In the genomic region with DNA sequence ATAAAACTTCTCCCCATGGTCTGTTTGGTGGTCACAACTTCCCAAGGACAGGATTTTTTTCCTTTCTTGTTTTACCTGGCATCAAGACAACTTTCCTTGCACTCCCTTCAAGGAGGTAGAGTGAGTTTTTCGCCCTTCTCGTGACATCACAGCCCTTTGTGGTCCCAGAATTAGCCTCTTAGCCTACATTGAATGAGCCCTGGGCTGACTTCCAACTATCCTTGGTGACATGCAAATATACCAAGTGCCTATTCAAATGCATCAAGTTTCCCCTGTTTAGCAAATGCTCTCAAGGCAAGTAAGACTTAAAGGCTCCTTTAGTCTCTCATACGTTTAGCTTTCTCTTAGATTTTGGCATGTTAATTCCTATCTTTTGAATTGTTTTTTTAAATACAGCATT, we compare ENCODE assay signal across 8 cellular contexts.
DNase-seq lines count a peak whose midpoint lies in the region; ATAC-seq and TF ChIP-seq lines count a peak whose summit lies in the region.

No MANE protein-coding gene starts in this region.

- ATAC-seq in GM21529 (IDR thresholded peaks at IDR 0.05; ENCODE audit: unreplicated experiment) (peak; percentile 94), HG03378 (IDR thresholded peaks at IDR 0.05; ENCODE audit: unreplicated experiment) (no peak), SK-N-SH treated with all-trans-retinoic acid at 6 μM for 48 hours (no peak), GM21576 (IDR thresholded peaks at IDR 0.05; ENCODE audit: unreplicated experiment) (no peak)

- H3K27me3 ChIP-seq in iPS DF 6.9 (ENCODE audit: control insufficient read depth, insufficient read depth, low read length): no peaks in the 10 kb centered on the region

- no CpG with 5 or more reads among the region's 3 CpGs for WGBS in iPS DF 6.9 (ENCODE audit: insufficient coverage, insufficient read length)

- H3K4me3 ChIP-seq in LNCaP clone FGC (ENCODE audit: low read depth, low read length) (peak overlapping the region; percentile 45; the same call in 1 of the 2 replicates), iPS DF 6.9 (ENCODE audit: low read length) (no peak overlapping the region)

- H3K4me1 ChIP-seq in iPS DF 6.9 (ENCODE audit: control insufficient read depth, insufficient read depth, low read length): no peaks in the 10 kb centered on the region; the same call in 1 of the 2 replicates

- no peaks in the 10 kb centered on the region; the same call in 1 of the 2 replicates for H3K36me3 ChIP-seq in iPS DF 6.9 (ENCODE audit: control insufficient read depth, insufficient read depth, low read length)

- no peak for TF ChIP-seq CTCF in LNCaP clone FGC (IDR thresholded peaks at IDR 0.05; ENCODE audit: control insufficient read depth, extremely low read depth, insufficient read depth)

- no peaks in the 10 kb centered on the region for H3K9me3 ChIP-seq in iPS DF 6.9 (ENCODE audit: control insufficient read depth, insufficient read depth, low read length)

- H3K27ac ChIP-seq in iPS DF 6.9 (ENCODE audit: low read length): no peak overlapping the region

- DNase-seq in ELF-1 (ENCODE audit: low read depth, low spot score): peak; percentile 24
- peak; percentile 94 for DNase-seq in LNCaP clone FGC (ENCODE audit: low read depth)
- DNase-seq in iPS DF 6.9 (ENCODE audit: low read depth, low spot score): peak; percentile 57
- no peak for DNase-seq in activated CD8-positive, alpha-beta memory T cell treated with anti-CD3 and anti-CD28 coated beads, Interleukin-2, amount 50 U/mL, for 48 hours

TF ChIP-seq in SK-N-SH treated with all-trans-retinoic acid at 6 μM for 48 hours, 23 proteins besides CTCF, POLR2A, EP300 and RAD21:
- TF ChIP-seq ARNTL (CRISPR knock-in tag; IDR thresholded peaks at IDR 0.05; ENCODE audit: borderline replicate concordance, low read depth) (no peak), BACH2 (CRISPR knock-in tag; IDR thresholded peaks at IDR 0.05; ENCODE audit: borderline replicate concordance) (no peak), RARB (CRISPR knock-in tag; IDR thresholded peaks at IDR 0.05) (no peak), ZFP30 (CRISPR knock-in tag; IDR thresholded peaks at IDR 0.05) (no peak), SNAI2 (CRISPR knock-in tag; IDR thresholded peaks at IDR 0.05) (no peak), PPARA (CRISPR knock-in tag; IDR thresholded peaks at IDR 0.05; ENCODE audit: borderline replicate concordance) (no peak), CSDC2 (CRISPR knock-in tag; IDR thresholded peaks at IDR 0.05) (no peak), ZFP3 (CRISPR knock-in tag; IDR thresholded peaks at IDR 0.05) (no peak), ZNF70 (CRISPR knock-in tag; IDR thresholded peaks at IDR 0.05) (no peak), OSR1 (CRISPR knock-in tag; IDR thresholded peaks at IDR 0.05) (no peak), ZNF8 (CRISPR knock-in tag; IDR thresholded peaks at IDR 0.05) (no peak), ISL1 (CRISPR knock-in tag; IDR thresholded peaks at IDR 0.05) (no peak), ZNF565 (CRISPR knock-in tag; conservative IDR thresholded peaks at IDR 0.05; ENCODE audit: low read depth) (no peak), GLIS3 (CRISPR knock-in tag; IDR thresholded peaks at IDR 0.05) (no peak)
- TF ChIP-seq, protein P1, sequence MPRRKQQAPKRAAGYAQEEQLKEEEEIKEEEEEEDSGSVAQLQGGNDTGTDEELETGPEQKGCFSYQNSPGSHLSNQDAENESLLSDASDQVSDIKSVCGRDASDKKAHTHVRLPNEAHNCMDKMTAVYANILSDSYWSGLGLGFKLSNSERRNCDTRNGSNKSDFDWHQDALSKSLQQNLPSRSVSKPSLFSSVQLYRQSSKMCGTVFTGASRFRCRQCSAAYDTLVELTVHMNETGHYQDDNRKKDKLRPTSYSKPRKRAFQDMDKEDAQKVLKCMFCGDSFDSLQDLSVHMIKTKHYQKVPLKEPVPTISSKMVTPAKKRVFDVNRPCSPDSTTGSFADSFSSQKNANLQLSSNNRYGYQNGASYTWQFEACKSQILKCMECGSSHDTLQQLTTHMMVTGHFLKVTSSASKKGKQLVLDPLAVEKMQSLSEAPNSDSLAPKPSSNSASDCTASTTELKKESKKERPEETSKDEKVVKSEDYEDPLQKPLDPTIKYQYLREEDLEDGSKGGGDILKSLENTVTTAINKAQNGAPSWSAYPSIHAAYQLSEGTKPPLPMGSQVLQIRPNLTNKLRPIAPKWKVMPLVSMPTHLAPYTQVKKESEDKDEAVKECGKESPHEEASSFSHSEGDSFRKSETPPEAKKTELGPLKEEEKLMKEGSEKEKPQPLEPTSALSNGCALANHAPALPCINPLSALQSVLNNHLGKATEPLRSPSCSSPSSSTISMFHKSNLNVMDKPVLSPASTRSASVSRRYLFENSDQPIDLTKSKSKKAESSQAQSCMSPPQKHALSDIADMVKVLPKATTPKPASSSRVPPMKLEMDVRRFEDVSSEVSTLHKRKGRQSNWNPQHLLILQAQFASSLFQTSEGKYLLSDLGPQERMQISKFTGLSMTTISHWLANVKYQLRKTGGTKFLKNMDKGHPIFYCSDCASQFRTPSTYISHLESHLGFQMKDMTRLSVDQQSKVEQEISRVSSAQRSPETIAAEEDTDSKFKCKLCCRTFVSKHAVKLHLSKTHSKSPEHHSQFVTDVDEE (CRISPR knock-in tag; IDR thresholded peaks at IDR 0.05): no peak
- TF ChIP-seq, protein P2, sequence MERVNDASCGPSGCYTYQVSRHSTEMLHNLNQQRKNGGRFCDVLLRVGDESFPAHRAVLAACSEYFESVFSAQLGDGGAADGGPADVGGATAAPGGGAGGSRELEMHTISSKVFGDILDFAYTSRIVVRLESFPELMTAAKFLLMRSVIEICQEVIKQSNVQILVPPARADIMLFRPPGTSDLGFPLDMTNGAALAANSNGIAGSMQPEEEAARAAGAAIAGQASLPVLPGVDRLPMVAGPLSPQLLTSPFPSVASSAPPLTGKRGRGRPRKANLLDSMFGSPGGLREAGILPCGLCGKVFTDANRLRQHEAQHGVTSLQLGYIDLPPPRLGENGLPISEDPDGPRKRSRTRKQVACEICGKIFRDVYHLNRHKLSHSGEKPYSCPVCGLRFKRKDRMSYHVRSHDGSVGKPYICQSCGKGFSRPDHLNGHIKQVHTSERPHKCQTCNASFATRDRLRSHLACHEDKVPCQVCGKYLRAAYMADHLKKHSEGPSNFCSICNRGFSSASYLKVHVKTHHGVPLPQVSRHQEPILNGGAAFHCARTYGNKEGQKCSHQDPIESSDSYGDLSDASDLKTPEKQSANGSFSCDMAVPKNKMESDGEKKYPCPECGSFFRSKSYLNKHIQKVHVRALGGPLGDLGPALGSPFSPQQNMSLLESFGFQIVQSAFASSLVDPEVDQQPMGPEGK (CRISPR knock-in tag; IDR thresholded peaks at IDR 0.05; ENCODE audit: borderline replicate concordance): no peak
- TF ChIP-seq, protein P3, sequence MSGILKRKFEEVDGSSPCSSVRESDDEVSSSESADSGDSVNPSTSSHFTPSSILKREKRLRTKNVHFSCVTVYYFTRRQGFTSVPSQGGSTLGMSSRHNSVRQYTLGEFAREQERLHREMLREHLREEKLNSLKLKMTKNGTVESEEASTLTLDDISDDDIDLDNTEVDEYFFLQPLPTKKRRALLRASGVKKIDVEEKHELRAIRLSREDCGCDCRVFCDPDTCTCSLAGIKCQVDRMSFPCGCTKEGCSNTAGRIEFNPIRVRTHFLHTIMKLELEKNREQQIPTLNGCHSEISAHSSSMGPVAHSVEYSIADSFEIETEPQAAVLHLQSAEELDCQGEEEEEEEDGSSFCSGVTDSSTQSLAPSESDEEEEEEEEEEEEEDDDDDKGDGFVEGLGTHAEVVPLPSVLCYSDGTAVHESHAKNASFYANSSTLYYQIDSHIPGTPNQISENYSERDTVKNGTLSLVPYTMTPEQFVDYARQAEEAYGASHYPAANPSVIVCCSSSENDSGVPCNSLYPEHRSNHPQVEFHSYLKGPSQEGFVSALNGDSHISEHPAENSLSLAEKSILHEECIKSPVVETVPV (CRISPR knock-in tag; IDR thresholded peaks at IDR 0.05): no peak
- TF ChIP-seq, protein P4, sequence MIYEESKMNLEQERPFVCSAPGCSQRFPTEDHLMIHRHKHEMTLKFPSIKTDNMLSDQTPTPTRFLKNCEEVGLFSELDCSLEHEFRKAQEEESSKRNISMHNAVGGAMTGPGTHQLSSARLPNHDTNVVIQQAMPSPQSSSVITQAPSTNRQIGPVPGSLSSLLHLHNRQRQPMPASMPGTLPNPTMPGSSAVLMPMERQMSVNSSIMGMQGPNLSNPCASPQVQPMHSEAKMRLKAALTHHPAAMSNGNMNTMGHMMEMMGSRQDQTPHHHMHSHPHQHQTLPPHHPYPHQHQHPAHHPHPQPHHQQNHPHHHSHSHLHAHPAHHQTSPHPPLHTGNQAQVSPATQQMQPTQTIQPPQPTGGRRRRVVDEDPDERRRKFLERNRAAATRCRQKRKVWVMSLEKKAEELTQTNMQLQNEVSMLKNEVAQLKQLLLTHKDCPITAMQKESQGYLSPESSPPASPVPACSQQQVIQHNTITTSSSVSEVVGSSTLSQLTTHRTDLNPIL (CRISPR knock-in tag; IDR thresholded peaks at IDR 0.05; ENCODE audit: low read depth): no peak
TF ChIP-seq in SK-N-SH treated with all-trans-retinoic acid at 6 μM for 48 hours: peak in this region for 0.
